9 cellular contexts compared by ENCODE assay signal in genomic region chr1:179021873-179022272, GRCh38. TPM values are rescaled to one million over a fixed set of nuclear protein-coding genes. Genes with fewer than 3 reads are reported as not detected.
A peak's percentile ranks its signal among the peaks of the same experiment; 100 is the strongest.
DNase-seq lines count a peak whose midpoint lies in the region; ATAC-seq and TF ChIP-seq lines count a peak whose summit lies in the region.
"Had no signal": no experiment of that assay in that cellular context is flagged by ENCODE, and none has a peak within 500 bp of the region (broad histone marks: within the 10 kb centered on the region; RNA-seq: fewer than 3 reads in every experiment).

No MANE protein-coding gene starts in this region.

- no peaks in the 10 kb centered on the region for H3K27me3 ChIP-seq in SK-N-SH (ENCODE audit: insufficient read depth)
- no peaks in the 10 kb centered on the region for H3K27me3 ChIP-seq in testis

- peaks cover 5% of the 10 kb centered on the region for H3F3A ChIP-seq in SK-N-SH (replicated peaks; ENCODE audit: insufficient read depth)

- no peak for TF ChIP-seq POLR2A in testis (IDR thresholded peaks at IDR 0.05)

- CTCF ChIA-PET in SK-N-SH (lab: Yijun Ruan, JAX): interaction anchor here (0.6 to 3.0 kb wide), 4 partner anchors 19 to 803 kb away, joined by 3 to 17 read pairs (median 4); no protein-coding TSS in a partner anchor

- no peak overlapping the region for H3K9ac ChIP-seq in SK-N-SH
- H3K9ac ChIP-seq: BLaER1 had no signal

- H3K4me2 ChIP-seq in SK-N-SH: peak overlapping the region; percentile 30; the same call in 1 of the 2 replicates
- H3K4me2 ChIP-seq: BLaER1 had no signal

- WGBS in SK-N-SH (ENCODE audit: low lambda C conversion rate): 38% methylated on average over 6 of the region's 6 CpGs
- WGBS in testis, 2 donors: 53 to 73% methylated on average over 6 of the region's 6 CpGs

- TF ChIP-seq EP300 in SK-N-SH (IDR thresholded peaks at IDR 0.05; ENCODE audit: borderline replicate concordance in 1 of 2, low read depth in 1 of 2, low read length in 1 of 2): no peak

- H3K79me2 ChIP-seq in SK-N-SH (ENCODE audit: insufficient read depth): peaks cover 7% of the 10 kb centered on the region; the same call in 1 of the 2 replicates

- intact Hi-C loops in testis (cut with DNase I; ENCODE audit: low total_unique reads): no loop called here

- H4K20me1 ChIP-seq in SK-N-SH (ENCODE audit: insufficient read depth): no peaks in the 10 kb centered on the region
- H4K20me1 ChIP-seq: BLaER1 had no signal

- H3K9me3 ChIP-seq in SK-N-SH (no peaks in the 10 kb centered on the region), testis (no peaks in the 10 kb centered on the region)
- H3K9me3 ChIP-seq: BLaER1 had no signal

- ATAC-seq in SK-N-SH treated with all-trans-retinoic acid at 6 μM for 48 hours (no peak), HG02759 (IDR thresholded peaks at IDR 0.05; ENCODE audit: unreplicated experiment) (no peak), GM18498 (IDR thresholded peaks at IDR 0.05; ENCODE audit: unreplicated experiment) (no peak), GM19467 (IDR thresholded peaks at IDR 0.05; ENCODE audit: unreplicated experiment) (no peak)

- H3K4me1 ChIP-seq in SK-N-SH (ENCODE audit: control insufficient read depth in 1 of 2, insufficient read depth in 2 of 2, low read depth in 1 of 2, low read length in 1 of 2): peaks cover 8 to 18% of the 10 kb centered on the region in 2 experiments; a peak in 3 of 4 replicates
- H3K4me1 ChIP-seq in testis: peaks cover 5% of the 10 kb centered on the region

- TF ChIP-seq CTCF in SK-N-SH (IDR thresholded peaks at IDR 0.05): no peak
- no peak for TF ChIP-seq CTCF in fibroblast of villous mesenchyme (IDR thresholded peaks at IDR 0.05; ENCODE audit: insufficient read depth, low read depth, low read length)
- TF ChIP-seq CTCF in testis (IDR thresholded peaks at IDR 0.05): no peak

- H3K4me3 ChIP-seq in SK-N-SH (ENCODE audit: low read depth in 2 of 2, low read length in 1 of 2) (no peak overlapping the region), fibroblast of villous mesenchyme (ENCODE audit: low read depth, low read length) (no peak overlapping the region), testis (no peak overlapping the region)
- H3K4me3 ChIP-seq: BLaER1 had no signal

- H2AFZ ChIP-seq in SK-N-SH (ENCODE audit: low read depth): no peak overlapping the region

- H3K9me2 ChIP-seq in SK-N-SH: no peaks in the 10 kb centered on the region

- POLR2A ChIA-PET in SK-N-SH (lab: Yijun Ruan, JAX): no interaction called here

- TF ChIP-seq RAD21 in SK-N-SH (IDR thresholded peaks at IDR 0.05; ENCODE audit: low read length): no peak

- DNase-seq in SK-N-SH: peak; percentile 35
- DNase-seq in SK-N-DZ (ENCODE audit: low spot score): peak; percentile 28
- peak; percentile 50 for DNase-seq in fibroblast of villous mesenchyme (ENCODE audit: low read depth)
- DNase-seq in testis: peak; percentile 50

- no peak overlapping the region for H3K27ac ChIP-seq in SK-N-SH (ENCODE audit: low read depth in 2 of 2, low read length in 1 of 2)
- no peak overlapping the region for H3K27ac ChIP-seq in testis
- H3K27ac ChIP-seq: BLaER1 had no signal

- H3K36me3 ChIP-seq in SK-N-SH (replicated peaks in 1 of 2; ENCODE audit: control insufficient read depth in 1 of 2, insufficient read depth in 2 of 2, low read length in 1 of 2) (no peaks in the 10 kb centered on the region), testis (ENCODE audit: low read depth, missing control alignments) (no peaks in the 10 kb centered on the region)
- H3K36me3 ChIP-seq: BLaER1 had no signal

TF ChIP-seq in SK-N-SH, 30 proteins besides CTCF, POLR2A, EP300 and RAD21 (continues in another document):
- TF ChIP-seq RCOR1 (IDR thresholded peaks at IDR 0.05; ENCODE audit: low read length) (no peak), RFX5 (IDR thresholded peaks at IDR 0.05; ENCODE audit: low read length) (no peak), PBX3 (IDR thresholded peaks at IDR 0.05) (no peak), USF1 (IDR thresholded peaks at IDR 0.05; ENCODE audit: borderline replicate concordance, low read depth) (peak; percentile 69; the same call in 1 of the 2 replicates)

TF ChIP-seq in SK-N-SH treated with all-trans-retinoic acid at 6 μM for 48 hours, 23 proteins besides CTCF, POLR2A, EP300 and RAD21 (continues in another document):
- TF ChIP-seq ZNF8 (CRISPR knock-in tag; IDR thresholded peaks at IDR 0.05) (no peak), ZFP3 (CRISPR knock-in tag; IDR thresholded peaks at IDR 0.05) (no peak), PPARA (CRISPR knock-in tag; IDR thresholded peaks at IDR 0.05; ENCODE audit: borderline replicate concordance) (no peak), ISL1 (CRISPR knock-in tag; IDR thresholded peaks at IDR 0.05) (no peak), OSR1 (CRISPR knock-in tag; IDR thresholded peaks at IDR 0.05) (no peak), ESRRG (CRISPR knock-in tag; IDR thresholded peaks at IDR 0.05) (no peak), ZNF565 (CRISPR knock-in tag; conservative IDR thresholded peaks at IDR 0.05; ENCODE audit: low read depth) (no peak), ZNF70 (CRISPR knock-in tag; IDR thresholded peaks at IDR 0.05) (no peak), ZC3H10 (CRISPR knock-in tag; IDR thresholded peaks at IDR 0.05) (no peak), TOX (CRISPR knock-in tag; IDR thresholded peaks at IDR 0.05; ENCODE audit: borderline replicate concordance) (no peak), ZFP30 (CRISPR knock-in tag; IDR thresholded peaks at IDR 0.05) (no peak), TCF4 (CRISPR knock-in tag; IDR thresholded peaks at IDR 0.05; ENCODE audit: borderline replicate concordance) (no peak), CSDC2 (CRISPR knock-in tag; IDR thresholded peaks at IDR 0.05) (no peak), CSRNP3 (CRISPR knock-in tag; IDR thresholded peaks at IDR 0.05) (no peak), RARB (CRISPR knock-in tag; IDR thresholded peaks at IDR 0.05) (no peak)
- TF ChIP-seq, protein P1, sequence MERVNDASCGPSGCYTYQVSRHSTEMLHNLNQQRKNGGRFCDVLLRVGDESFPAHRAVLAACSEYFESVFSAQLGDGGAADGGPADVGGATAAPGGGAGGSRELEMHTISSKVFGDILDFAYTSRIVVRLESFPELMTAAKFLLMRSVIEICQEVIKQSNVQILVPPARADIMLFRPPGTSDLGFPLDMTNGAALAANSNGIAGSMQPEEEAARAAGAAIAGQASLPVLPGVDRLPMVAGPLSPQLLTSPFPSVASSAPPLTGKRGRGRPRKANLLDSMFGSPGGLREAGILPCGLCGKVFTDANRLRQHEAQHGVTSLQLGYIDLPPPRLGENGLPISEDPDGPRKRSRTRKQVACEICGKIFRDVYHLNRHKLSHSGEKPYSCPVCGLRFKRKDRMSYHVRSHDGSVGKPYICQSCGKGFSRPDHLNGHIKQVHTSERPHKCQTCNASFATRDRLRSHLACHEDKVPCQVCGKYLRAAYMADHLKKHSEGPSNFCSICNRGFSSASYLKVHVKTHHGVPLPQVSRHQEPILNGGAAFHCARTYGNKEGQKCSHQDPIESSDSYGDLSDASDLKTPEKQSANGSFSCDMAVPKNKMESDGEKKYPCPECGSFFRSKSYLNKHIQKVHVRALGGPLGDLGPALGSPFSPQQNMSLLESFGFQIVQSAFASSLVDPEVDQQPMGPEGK (CRISPR knock-in tag; IDR thresholded peaks at IDR 0.05; ENCODE audit: borderline replicate concordance): no peak

RNA-seq across cellular contexts. Expression of gene FAM20B, which starts 3.8 kb away (rescaled TPM):
- 14.9 and 17.5 TPM in 2 replicates for polyA plus RNA-seq in SK-N-SH (2012; rRNA removed)
- 19.2 and 20.8 TPM in 2 replicates for polyA plus RNA-seq in SK-N-SH (2012; cell fraction: cytosol; rRNA removed)
- 6.8 and 10.6 TPM in 2 replicates for polyA plus RNA-seq in SK-N-SH (2012; cell fraction: nucleus; rRNA removed)
- 23.2 TPM in 2 replicates for polyA plus RNA-seq in SK-N-DZ (2014; cell fraction: cytosol; rRNA removed)
- polyA plus RNA-seq in SK-N-DZ (2014; cell fraction: nucleus; rRNA removed): 11.1 and 11.3 TPM in 2 replicates
- total RNA-seq in fibroblast of villous mesenchyme: 32.5 and 42.7 TPM in 2 replicates
- 10 to 100 TPM; 16.8 to 20.1 TPM for total RNA-seq in testis
- 22.3 TPM for polyA plus RNA-seq in testis (ENCODE audit: insufficient read depth, low read depth, low replicate concordance)

RNA-seq across cellular contexts. Expression of gene TOR3A, which starts 60.0 kb away (rescaled TPM):
- polyA plus RNA-seq in SK-N-SH (2012; rRNA removed): 29.9 and 33.2 TPM in 2 replicates
- 17.8 and 25.9 TPM in 2 replicates for polyA plus RNA-seq in SK-N-SH (2012; cell fraction: cytosol; rRNA removed)
- 23.3 and 29.7 TPM in 2 replicates for polyA plus RNA-seq in SK-N-SH (2012; cell fraction: nucleus; rRNA removed)
- polyA plus RNA-seq in SK-N-DZ (2014; cell fraction: cytosol; rRNA removed): 14.9 and 28.1 TPM in 2 replicates
- polyA plus RNA-seq in SK-N-DZ (2014; cell fraction: nucleus; rRNA removed): 10.4 and 27.1 TPM in 2 replicates
- total RNA-seq in fibroblast of villous mesenchyme: 35.4 and 41.2 TPM in 2 replicates
- 10 to 100 TPM; 16.3 to 17.6 TPM for total RNA-seq in testis
- 10.1 TPM for polyA plus RNA-seq in testis (ENCODE audit: insufficient read depth, low read depth, low replicate concordance)
